ENCODE assay signal across 1 cellular context in the genomic region with DNA sequence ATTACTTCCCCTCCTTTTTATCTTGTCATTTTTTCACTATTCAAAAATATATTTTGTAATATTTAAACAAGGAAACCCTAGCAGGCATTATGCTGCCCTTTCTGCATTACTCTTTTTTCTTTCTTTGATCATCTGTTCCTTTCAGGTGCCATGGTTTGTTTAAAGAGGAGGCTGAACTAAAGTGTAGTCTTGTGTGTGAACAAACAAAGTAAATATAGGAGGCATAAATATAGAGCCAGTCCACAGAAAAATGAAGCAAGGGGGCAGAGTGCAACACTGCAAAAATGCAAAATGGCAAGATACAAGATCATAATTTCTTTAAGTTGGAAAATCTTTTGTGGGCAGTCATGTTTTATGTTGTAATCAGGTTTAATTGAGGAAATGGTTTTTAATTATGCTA.
TF ChIP-seq lines count a peak whose summit lies in the region.

No MANE protein-coding gene starts in this region.

TF ChIP-seq in HepG2, 621 proteins besides CTCF, POLR2A, EP300 and RAD21 (continued from another document):
- TF ChIP-seq, protein P1, sequence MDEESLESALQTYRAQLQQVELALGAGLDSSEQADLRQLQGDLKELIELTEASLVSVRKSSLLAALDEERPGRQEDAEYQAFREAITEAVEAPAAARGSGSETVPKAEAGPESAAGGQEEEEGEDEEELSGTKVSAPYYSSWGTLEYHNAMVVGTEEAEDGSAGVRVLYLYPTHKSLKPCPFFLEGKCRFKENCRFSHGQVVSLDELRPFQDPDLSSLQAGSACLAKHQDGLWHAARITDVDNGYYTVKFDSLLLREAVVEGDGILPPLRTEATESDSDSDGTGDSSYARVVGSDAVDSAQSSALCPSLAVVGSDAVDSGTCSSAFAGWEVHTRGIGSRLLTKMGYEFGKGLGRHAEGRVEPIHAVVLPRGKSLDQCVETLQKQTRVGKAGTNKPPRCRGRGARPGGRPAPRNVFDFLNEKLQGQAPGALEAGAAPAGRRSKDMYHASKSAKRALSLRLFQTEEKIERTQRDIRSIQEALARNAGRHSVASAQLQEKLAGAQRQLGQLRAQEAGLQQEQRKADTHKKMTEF (CRISPR knock-in tag; IDR thresholded peaks at IDR 0.05), result peak; percentile 45; the same call in 1 of the 2 replicates
- TF ChIP-seq CEBPG (CRISPR knock-in tag; IDR thresholded peaks at IDR 0.05), result 0 out of 2 replicates have a peak, but pooled peaks have one; percentile 12
- TF ChIP-seq NCOR1 (IDR thresholded peaks at IDR 0.05; ENCODE audit: borderline replicate concordance, low read length), result peak; percentile 42; the same call in 1 of the 2 replicates
